8 cellular contexts compared by ENCODE assay signal in the genomic region with DNA sequence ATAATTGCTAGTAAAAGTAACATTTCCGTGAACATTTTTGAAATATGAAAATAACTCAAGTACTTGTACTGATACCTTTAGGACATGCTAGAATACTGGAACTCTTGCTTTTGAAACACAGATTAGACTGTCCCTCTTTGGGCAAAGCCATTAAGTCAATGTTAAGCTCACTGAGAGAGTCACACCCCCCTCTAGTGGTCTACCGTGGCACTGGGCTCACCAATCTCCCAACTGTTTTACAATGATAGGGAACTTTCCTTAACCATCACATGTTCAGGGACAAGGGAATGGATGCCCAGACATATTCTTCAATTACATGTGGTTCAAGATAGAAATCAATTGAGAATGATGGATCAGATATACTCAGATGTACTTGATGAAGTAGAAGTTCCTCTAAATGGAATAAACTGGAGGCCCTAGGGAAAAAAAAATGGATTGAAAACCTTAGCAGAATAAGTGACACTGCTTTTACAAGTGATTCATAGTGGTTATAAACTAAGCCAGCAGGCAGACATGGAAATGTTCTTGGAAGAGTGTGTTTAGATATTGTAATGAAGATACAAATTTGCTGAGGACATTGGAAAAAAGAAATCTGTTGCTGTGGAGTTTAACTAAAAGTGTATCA. TPM values are rescaled to one million over a fixed set of nuclear protein-coding genes. Genes with fewer than 3 reads are reported as not detected.
DNase-seq lines count a peak whose midpoint lies in the region; ATAC-seq and TF ChIP-seq lines count a peak whose summit lies in the region.

No MANE protein-coding gene starts in this region.

- no peaks in the 10 kb centered on the region for H3K27me3 ChIP-seq in HL-60 (ENCODE audit: insufficient read depth, poor library complexity, severe bottlenecking)
- H3K27me3 ChIP-seq in thoracic aorta (replicated peaks; ENCODE audit: insufficient read depth), result no peaks in the 10 kb centered on the region

- H3K27ac Mint-ChIP-seq in activated T-helper 17 cell treated with anti-CD3 and anti-CD28 coated beads, Interleukin-2, amount 50 U/mL, for 72 hours, result no peak overlapping the region

- no peak overlapping the region for H3K27ac ChIP-seq in HL-60 (replicated peaks)
- no peak overlapping the region for H3K27ac ChIP-seq in thoracic aorta

- H3K4me1 ChIP-seq in thoracic aorta (ENCODE audit: control insufficient read depth in 1 of 2, low read depth in 2 of 2), result no peaks in the 10 kb centered on the region

- H3K9me3 Mint-ChIP-seq in activated T-helper 17 cell treated with anti-CD3 and anti-CD28 coated beads, Interleukin-2, amount 50 U/mL, for 72 hours, result no peaks in the 10 kb centered on the region

- no peaks in the 10 kb centered on the region for H3K9me3 ChIP-seq in thoracic aorta

- peaks cover 3% of the 10 kb centered on the region for H3K27me3 Mint-ChIP-seq in activated T-helper 17 cell treated with anti-CD3 and anti-CD28 coated beads, Interleukin-2, amount 50 U/mL, for 72 hours

- no peaks in the 10 kb centered on the region for H3K36me3 Mint-ChIP-seq in activated T-helper 17 cell treated with anti-CD3 and anti-CD28 coated beads, Interleukin-2, amount 50 U/mL, for 72 hours (ENCODE audit: low read depth)

- H3K4me3 ChIP-seq in HL-60 (replicated peaks; ENCODE audit: insufficient read depth, low read length) (no peak overlapping the region), foreskin fibroblast (ENCODE audit: low read depth in 1 of 2, low read length in 2 of 2) (no peak overlapping the region), thoracic aorta (no peak overlapping the region)

- peak; percentile 95 for TF ChIP-seq CTCF in HL-60 (IDR thresholded peaks at IDR 0.05; ENCODE audit: insufficient read depth, low read length)
- TF ChIP-seq CTCF in foreskin fibroblast (IDR thresholded peaks at IDR 0.05; ENCODE audit: low read depth, low read length), result peak; percentile 97
- TF ChIP-seq CTCF in omental fat pad (IDR thresholded peaks at IDR 0.05), result peak in 1 of 3 donors; percentile 15
- peak; percentile 55 for TF ChIP-seq CTCF in thoracic aorta (IDR thresholded peaks at IDR 0.05)

- H3K36me3 ChIP-seq in thoracic aorta, result no peaks in the 10 kb centered on the region

- DNase-seq in COLO829 (ENCODE audit: low spot score) (peak; percentile 67), HL-60 (ENCODE audit: low read depth in 1 of 2, low spot score in 1 of 2) (peak; percentile 63 to 76), RKO (ENCODE audit: low spot score) (peak; percentile 68), foreskin fibroblast (peak; percentile 49 to 85), omental fat pad (ENCODE audit: low spot score) (peak; percentile 49), thoracic aorta (ENCODE audit: low spot score) (no peak)

- ATAC-seq in activated T-helper 17 cell treated with anti-CD3 and anti-CD28 coated beads, Interleukin-2, amount 50 U/mL, for 72 hours (replicated peaks), result peak; percentile 74
- peak; percentile 87 for ATAC-seq in omental fat pad (ENCODE audit: low FRiP score)
- ATAC-seq in thoracic aorta (ENCODE audit: insufficient number of reproducible peaks, low FRiP score, low read depth), result no peak
- ATAC-seq in HG03378 (IDR thresholded peaks at IDR 0.05; ENCODE audit: unreplicated experiment), result no peak

- H3K4me3 Mint-ChIP-seq in activated T-helper 17 cell treated with anti-CD3 and anti-CD28 coated beads, Interleukin-2, amount 50 U/mL, for 72 hours, result no peak overlapping the region

- H3K4me1 Mint-ChIP-seq in activated T-helper 17 cell treated with anti-CD3 and anti-CD28 coated beads, Interleukin-2, amount 50 U/mL, for 72 hours, result no peaks in the 10 kb centered on the region

RNA-seq across cellular contexts. Expression of gene NANOG, which starts 17.8 kb away (rescaled TPM):
- total RNA-seq in activated T-helper 17 cell treated with anti-CD3 and anti-CD28 coated beads, Interleukin-2, amount 50 U/mL, for 72 hours, result not detected
- total RNA-seq in omental fat pad, result under 1 TPM in 1 of 4 donors, not detected in 3; 0.63 TPM
- under 1 TPM; 0.27 to 0.35 TPM for total RNA-seq in thoracic aorta

RNA-seq across cellular contexts. Expression of gene NANOGNB, which starts 42.0 kb away (rescaled TPM):
- not detected for total RNA-seq in activated T-helper 17 cell treated with anti-CD3 and anti-CD28 coated beads, Interleukin-2, amount 50 U/mL, for 72 hours
- total RNA-seq in omental fat pad (not detected), thoracic aorta (not detected)

RNA-seq across cellular contexts. Expression of gene CLEC4C, which starts 59.8 kb away (rescaled TPM):
- total RNA-seq in activated T-helper 17 cell treated with anti-CD3 and anti-CD28 coated beads, Interleukin-2, amount 50 U/mL, for 72 hours, result not detected
- total RNA-seq in omental fat pad (not detected), thoracic aorta (not detected)

Comparison
In these comparisons a context has a peak if more than half of its experiments do, and no peak if none do; other contexts are left out.
1. ATAC-seq: peak in activated T-helper 17 cell treated with anti-CD3 and anti-CD28 coated beads, Interleukin-2, amount 50 U/mL, for 72 hours (single experiment) and omental fat pad (single experiment); none in thoracic aorta (single experiment) and HG03378 (single experiment).